14 cellular contexts compared by ENCODE assay signal in the genomic region with DNA sequence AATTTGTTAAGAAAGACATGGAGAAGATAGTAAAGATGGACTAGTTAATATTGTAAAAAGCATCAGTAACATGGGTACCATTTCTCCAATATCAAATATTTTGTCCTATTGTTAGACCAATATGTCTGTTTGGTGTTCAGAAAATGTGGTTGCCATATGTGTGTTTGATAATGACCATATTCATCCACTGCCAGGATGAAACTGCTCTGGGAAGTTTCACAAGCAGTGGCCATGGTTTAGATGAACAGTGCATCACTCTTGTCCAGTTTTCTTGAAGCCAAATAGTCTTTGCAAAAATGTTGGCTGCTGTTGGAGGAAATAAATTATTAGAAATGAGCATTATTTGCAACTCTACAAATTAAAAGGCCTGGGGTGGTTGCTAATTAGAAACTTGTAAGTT.
A peak's percentile ranks its signal among the peaks of the same experiment; 100 is the strongest.
DNase-seq lines count a peak whose midpoint lies in the region; ATAC-seq and TF ChIP-seq lines count a peak whose summit lies in the region.
"Had no signal": no experiment of that assay in that cellular context is flagged by ENCODE, and none has a peak within 500 bp of the region (broad histone marks: within the 10 kb centered on the region; RNA-seq: fewer than 3 reads in every experiment).

No MANE protein-coding gene starts in this region.

- ATAC-seq in Right ventricle myocardium inferior = peak; percentile 66
- no peak for ATAC-seq in HG03439 (IDR thresholded peaks at IDR 0.05; ENCODE audit: unreplicated experiment)
- ATAC-seq: A549 had no signal

- no peak overlapping the region for H3K4me3 Mint-ChIP-seq in mesothelial cell of epicardium
- H3K4me3 Mint-ChIP-seq: CD14-positive monocyte; CD4-positive, alpha-beta memory T cell; H9 had no signal

- no peaks in the 10 kb centered on the region for H3K4me1 ChIP-seq in left ventricle myocardium inferior
- H3K4me1 ChIP-seq in breast epithelium = no peaks in the 10 kb centered on the region
- H3K4me1 ChIP-seq: A549, BLaER1 had no signal

- H3K9me3 ChIP-seq in left ventricle myocardium inferior (replicated peaks) = no peaks in the 10 kb centered on the region
- no peaks in the 10 kb centered on the region for H3K9me3 ChIP-seq in breast epithelium
- H3K9me3 ChIP-seq: A549, BLaER1 had no signal

- intact Hi-C loops in Right ventricle myocardium inferior (cut with DNase I) (no loop called here), left ventricle myocardium inferior (cut with micrococcal nuclease) (no loop called here), breast epithelium (cut with DNase I; ENCODE audit: low total_unique reads) (no loop called here)

- no peak overlapping the region for H3K27ac ChIP-seq in left ventricle myocardium inferior (replicated peaks)
- peak overlapping the region in 1 of 2 donors; percentile 22 for H3K27ac ChIP-seq in breast epithelium
- H3K27ac ChIP-seq: 22Rv1, A549, BLaER1 had no signal

- DNase-seq in Right ventricle myocardium inferior (ENCODE audit: missing footprints) (no peak), left ventricle myocardium inferior (no peak), NCI-H69 (lab: John Stamatoyannopoulos, UW) (peak; percentile 38), mesothelial cell of epicardium (ENCODE audit: low spot score in 2 of 2, unreplicated experiment in 2 of 2) (no peak), putamen (ENCODE audit: low spot score) (no peak), breast epithelium (ENCODE audit: low spot score in 2 of 2) (no peak)
- DNase-seq: CD4-positive, alpha-beta memory T cell; GF-D8; H9 had no signal

- H3K27me3 ChIP-seq in left ventricle myocardium inferior (ENCODE audit: low read depth) = no peaks in the 10 kb centered on the region
- no peaks in the 10 kb centered on the region for H3K27me3 ChIP-seq in breast epithelium
- H3K27me3 ChIP-seq: BLaER1 had no signal

- H3K4me3 ChIP-seq in left ventricle myocardium inferior (no peak overlapping the region), breast epithelium (no peak overlapping the region)
- H3K4me3 ChIP-seq: A549, BLaER1 had no signal

- H3K9me3 Mint-ChIP-seq in mesothelial cell of epicardium = peaks cover 13% of the 10 kb centered on the region

- peak overlapping the region; percentile 80 for H3K27ac Mint-ChIP-seq in mesothelial cell of epicardium
- H3K27ac Mint-ChIP-seq: CD14-positive monocyte; CD4-positive, alpha-beta memory T cell; H9 had no signal

- no peaks in the 10 kb centered on the region for H3K36me3 Mint-ChIP-seq in mesothelial cell of epicardium
- H3K36me3 Mint-ChIP-seq: CD14-positive monocyte; CD4-positive, alpha-beta memory T cell had no signal

- H3K4me1 Mint-ChIP-seq in mesothelial cell of epicardium = peaks cover 45% of the 10 kb centered on the region
- H3K4me1 Mint-ChIP-seq: CD14-positive monocyte; CD4-positive, alpha-beta memory T cell had no signal

- H3K36me3 ChIP-seq in left ventricle myocardium inferior = no peaks in the 10 kb centered on the region
- no peaks in the 10 kb centered on the region for H3K36me3 ChIP-seq in breast epithelium
- H3K36me3 ChIP-seq: BLaER1 had no signal

- no peak for TF ChIP-seq POLR2A in breast epithelium (IDR thresholded peaks at IDR 0.05)

- TF ChIP-seq CTCF in left ventricle myocardium inferior (IDR thresholded peaks at IDR 0.05; ENCODE audit: borderline replicate concordance) (no peak), mesothelial cell of epicardium (IDR thresholded peaks at IDR 0.05; ENCODE audit: unreplicated experiment) (no peak), breast epithelium (IDR thresholded peaks at IDR 0.05) (no peak)

- no peaks in the 10 kb centered on the region for H3K27me3 Mint-ChIP-seq in mesothelial cell of epicardium (ENCODE audit: low read depth)
- H3K27me3 Mint-ChIP-seq: CD4-positive, alpha-beta memory T cell had no signal
